In genomic region chr2:98899041-98899702, GRCh38 we compare ENCODE assay signal across 19 cellular contexts. TPM values are rescaled to one million over a fixed set of nuclear protein-coding genes. Genes with fewer than 3 reads are reported as not detected.
DNase-seq lines count a peak whose midpoint lies in the region; ATAC-seq and TF ChIP-seq lines count a peak whose summit lies in the region.
"Had no signal": no experiment of that assay in that cellular context is flagged by ENCODE, and none has a peak within 500 bp of the region (broad histone marks: within the 10 kb centered on the region; RNA-seq: fewer than 3 reads in every experiment).

No MANE protein-coding gene starts in this region.

- H2AFZ ChIP-seq in hepatocyte: no peak overlapping the region

- ATAC-seq in upper lobe of left lung (ENCODE audit: low FRiP score in 2 of 2) (peak; percentile 57 to 76), HG02623 (IDR thresholded peaks at IDR 0.05; ENCODE audit: unreplicated experiment) (no peak)
- ATAC-seq: CD8-positive, alpha-beta T cell; right lobe of liver; stimulated activated naive CD8-positive, alpha-beta T cell treated with anti-CD3 and anti-CD28 coated beads, Interleukin-15, amount 100 ng/mL, for 72 hours had no signal

- peak; percentile 31 for DNase-seq in activated effector memory CD4-positive, alpha-beta T cell treated with anti-CD3 and anti-CD28 coated beads, Interleukin-2, amount 50 U/mL, for 16 hours
- no peak for DNase-seq in activated effector memory CD4-positive, alpha-beta T cell treated with Interleukin-2 at 50 U/mL for 16 hours
- DNase-seq in NCI-H2227 (lab: John Stamatoyannopoulos, UW; ENCODE audit: unreplicated experiment) (peak; percentile 20), hepatocyte (ENCODE audit: low spot score) (peak; percentile 1), upper lobe of left lung (peak; percentile 64 to 78), OCI-M2 (lab: John Stamatoyannopoulos, UW; ENCODE audit: unreplicated experiment) (no peak)
- DNase-seq in effector memory CD4-positive, alpha-beta T cell: no peak
- DNase-seq: activated CD4-positive, alpha-beta T cell treated with anti-CD3 and anti-CD28 coated beads for 48 hours; activated naive CD4-positive, alpha-beta T cell treated with anti-CD3 and anti-CD28 coated beads, Interleukin-2, amount 50 U/mL, for 16 hours; activated T-cell treated with anti-CD3 and anti-CD28 coated beads for 4 hours; foreskin melanocyte; GOT3; NCI-H1694; RPMI8226; stimulated activated naive CD8-positive, alpha-beta T cell treated with anti-CD3 and anti-CD28 coated beads, Interleukin-15, amount 100 ng/mL, for 72 hours had no signal

- no peaks in the 10 kb centered on the region for H3K27me3 ChIP-seq in hepatocyte
- no peaks in the 10 kb centered on the region for H3K27me3 ChIP-seq in upper lobe of left lung
- no peaks in the 10 kb centered on the region for H3K27me3 ChIP-seq in effector memory CD4-positive, alpha-beta T cell (replicated peaks; ENCODE audit: control insufficient read depth, insufficient read depth, low read length, poor library complexity, severe bottlenecking)
- H3K27me3 ChIP-seq: right lobe of liver, vagina had no signal

- H4K20me1 ChIP-seq in hepatocyte (ENCODE audit: insufficient read depth, poor library complexity, severe bottlenecking): no peaks in the 10 kb centered on the region

- TF ChIP-seq EP300 in upper lobe of left lung (IDR thresholded peaks at IDR 0.05): peak in 1 of 4 donors; percentile 56

- H3K27ac ChIP-seq in hepatocyte (no peak overlapping the region), upper lobe of left lung (peak overlapping the region in 1 of 4 donors; percentile 40)
- H3K27ac ChIP-seq in effector memory CD4-positive, alpha-beta T cell (ENCODE audit: insufficient read depth, low read length, poor library complexity, severe bottlenecking): no peak overlapping the region
- H3K27ac ChIP-seq: right lobe of liver, vagina had no signal

- 81% methylated on average over 5 of the region's 5 CpGs for WGBS in hepatocyte (ENCODE audit: low lambda C conversion rate, missing lambda C conversion rate)
- WGBS in upper lobe of left lung, 2 donors: 49 to 77% methylated on average over 5 of the region's 5 CpGs

- H3K9me2 ChIP-seq in hepatocyte (replicated peaks; ENCODE audit: insufficient read depth): no peaks in the 10 kb centered on the region

- H3K4me3 ChIP-seq in hepatocyte (no peak overlapping the region), upper lobe of left lung (no peak overlapping the region)
- H3K4me3 ChIP-seq in effector memory CD4-positive, alpha-beta T cell (ENCODE audit: insufficient read depth, low read depth, low read length, poor library complexity, severe bottlenecking): no peak overlapping the region
- H3K4me3 ChIP-seq: right lobe of liver, vagina had no signal

- H3K4me2 ChIP-seq in hepatocyte: no peak overlapping the region

- H3K36me3 ChIP-seq in hepatocyte (replicated peaks; ENCODE audit: insufficient read depth, low read depth) (no peaks in the 10 kb centered on the region), upper lobe of left lung (no peaks in the 10 kb centered on the region)
- no peaks in the 10 kb centered on the region for H3K36me3 ChIP-seq in effector memory CD4-positive, alpha-beta T cell (ENCODE audit: control insufficient read depth, insufficient read depth, low read length)
- H3K36me3 ChIP-seq: right lobe of liver, vagina had no signal

- no peaks in the 10 kb centered on the region for H3K4me1 ChIP-seq in hepatocyte (ENCODE audit: insufficient read depth)
- H3K4me1 ChIP-seq in upper lobe of left lung: peaks cover 0 to 9% (median 2%) of the 10 kb centered on the region in 4 donors
- no peaks in the 10 kb centered on the region for H3K4me1 ChIP-seq in effector memory CD4-positive, alpha-beta T cell (ENCODE audit: control insufficient read depth, insufficient read depth, low read length, poor library complexity, severe bottlenecking)
- H3K4me1 ChIP-seq: right lobe of liver, vagina had no signal

- peak in 1 of 4 donors; percentile 10 for TF ChIP-seq POLR2A in upper lobe of left lung (IDR thresholded peaks at IDR 0.05)

- no peaks in the 10 kb centered on the region for H3K79me2 ChIP-seq in hepatocyte

- no peak for TF ChIP-seq CTCF in hepatocyte (IDR thresholded peaks at IDR 0.05; ENCODE audit: poor library complexity)
- no peak for TF ChIP-seq CTCF in upper lobe of left lung (IDR thresholded peaks at IDR 0.05)

- H3K9me3 ChIP-seq in hepatocyte (ENCODE audit: low read depth) (no peaks in the 10 kb centered on the region), upper lobe of left lung (no peaks in the 10 kb centered on the region)
- H3K9me3 ChIP-seq in effector memory CD4-positive, alpha-beta T cell (ENCODE audit: control insufficient read depth, low read length): no peaks in the 10 kb centered on the region
- H3K9me3 ChIP-seq: right lobe of liver, vagina had no signal

RNA-seq across cellular contexts. Expression of gene CRACDL, which starts 36.9 kb away (rescaled TPM):
- total RNA-seq in hepatocyte (0.40 and 0.47 TPM in 2 replicates), upper lobe of left lung (10 to 100 TPM; 14.6 to 33.4 (median 20.2) TPM)
- polyA plus RNA-seq in hepatocyte: 1.4 TPM in 1 of 2 replicates, not detected in the other

Comparison
In these comparisons a context has a peak if more than half of its experiments do, and no peak if none do; other contexts are left out.
1. DNase-seq: peak in activated effector memory CD4-positive, alpha-beta T cell treated with anti-CD3 and anti-CD28 coated beads, Interleukin-2, amount 50 U/mL, for 16 hours (single experiment), NCI-H2227 (single experiment), hepatocyte (single experiment) and upper lobe of left lung (2 of 2); none in activated effector memory CD4-positive, alpha-beta T cell treated with Interleukin-2 at 50 U/mL for 16 hours (single experiment), OCI-M2 (single experiment) and effector memory CD4-positive, alpha-beta T cell (0 of 3).
2. RNA of gene CRACDL, which starts 36.9 kb away (total RNA-seq): 14.6 to 33.4 TPM in upper lobe of left lung; 0.40 to 0.47 TPM in hepatocyte; every median in the first group is over 10 times any median in the second.